8 cellular contexts compared by ENCODE assay signal in genomic region chr6:158654960-158655485, GRCh38. TPM values are rescaled to one million over a fixed set of nuclear protein-coding genes. Genes with fewer than 3 reads are reported as not detected.
DNase-seq lines count a peak whose midpoint lies in the region; ATAC-seq and TF ChIP-seq lines count a peak whose summit lies in the region.

No MANE protein-coding gene starts in this region.

- RAD21 ChIA-PET in HCT116 (lab: Charles Lee; ENCODE audit: low non-redundant PET in 1 of 2, low total read pairs in 2 of 2, uncharacterized antibody in 2 of 2, unreplicated experiment in 2 of 2): no interaction called here

- H3K27me3 ChIP-seq in HCT116 (ENCODE audit: insufficient read depth, low read length): no peaks in the 10 kb centered on the region
- H3K27me3 ChIP-seq in rectal smooth muscle tissue (ENCODE audit: control insufficient read depth, insufficient read depth, low read length): no peaks in the 10 kb centered on the region

- no peaks in the 10 kb centered on the region for H3K79me2 ChIP-seq in HCT116 (ENCODE audit: insufficient read depth, low read length)

- ATAC-seq in HCT116: no peak
- no peak for ATAC-seq in sciatic nerve
- ATAC-seq in HG03354 (IDR thresholded peaks at IDR 0.05; ENCODE audit: poor library complexity, severe bottlenecking, unreplicated experiment): no peak

- H3K4me1 ChIP-seq in HCT116 (ENCODE audit: control insufficient read depth in 1 of 2, insufficient read depth in 2 of 2, low read length in 2 of 2) (peaks cover 45 to 56% of the 10 kb centered on the region in 2 experiments), rectal smooth muscle tissue (ENCODE audit: control insufficient read depth, insufficient read depth, low read length) (peaks cover 13% of the 10 kb centered on the region)

- BruUV-seq in HCT116 (replicated peaks; lab: Mats Ljungman, UMichigan): no TSS peak

- TF ChIP-seq RAD21 in HCT116 (IDR thresholded peaks at IDR 0.05; ENCODE audit: low read depth): no peak

- H3K27ac ChIP-seq in HCT116 (ENCODE audit: low read depth, low read length): 0 out of 2 replicates have a peak overlapping the region, but pooled peaks have one; percentile 44
- no peak overlapping the region for H3K27ac ChIP-seq in SK-N-MC
- H3K27ac ChIP-seq in rectal smooth muscle tissue (ENCODE audit: low read depth, low read length): peak overlapping the region; percentile 84

- H3K9me3 ChIP-seq in HCT116 (ENCODE audit: control insufficient read depth in 1 of 2, insufficient read depth in 1 of 2, low read depth in 1 of 2, low read length in 2 of 2): no peaks in the 10 kb centered on the region
- no peaks in the 10 kb centered on the region for H3K9me3 ChIP-seq in SK-N-MC (ENCODE audit: low read depth, low read length)

- no peak overlapping the region for H2AFZ ChIP-seq in HCT116 (ENCODE audit: low read depth, low read length, poor library complexity, severe bottlenecking)

- no peak overlapping the region for H3K4me3 ChIP-seq in HCT116 (replicated peaks in 1 of 2; ENCODE audit: low read depth in 1 of 2, low read length in 2 of 2)
- 0 out of 2 replicates have a peak overlapping the region, but pooled peaks have one; percentile 19 for H3K4me3 ChIP-seq in SK-N-MC
- no peak overlapping the region for H3K4me3 ChIP-seq in rectal smooth muscle tissue (ENCODE audit: low read length)

- no peaks in the 10 kb centered on the region for H4K20me1 ChIP-seq in HCT116 (ENCODE audit: insufficient read depth)

- H3K9ac ChIP-seq in HCT116 (ENCODE audit: low read length) (peak overlapping the region; percentile 35), SK-N-MC (ENCODE audit: insufficient read length) (no peak overlapping the region), rectal smooth muscle tissue (ENCODE audit: low read length) (no peak overlapping the region)

- intact Hi-C loops in HCT116 (cut with micrococcal nuclease) (no loop called here), sciatic nerve (cut with DNase I) (no loop called here)

- no peak for TF ChIP-seq POLR2A in HCT116 (IDR thresholded peaks at IDR 0.05; ENCODE audit: borderline replicate concordance, extremely low read depth, insufficient read depth, insufficient read length)

- DNase-seq in HCT116 (ENCODE audit: low read depth, low spot score): no peak
- DNase-seq in SK-N-MC (ENCODE audit: low read depth, low spot score): no peak
- DNase-seq in fibroblast of peridontal ligament (ENCODE audit: extremely low read depth): peak; percentile 23
- no peak for DNase-seq in sciatic nerve (ENCODE audit: low spot score)
- DNase-seq in T-helper 9 cell: no peak
- DNase-seq in NCI-H2107 (lab: John Stamatoyannopoulos, UW): no peak

- no peaks in the 10 kb centered on the region for H3K9me2 ChIP-seq in HCT116 (ENCODE audit: insufficient read depth)

- CTCF ChIA-PET in HCT116 (lab: Charles Lee): no interaction called here

- POLR2A ChIA-PET in HCT116 (lab: Charles Lee): no interaction called here

- TF ChIP-seq CTCF in HCT116 (IDR thresholded peaks at IDR 0.05 in 2 of 3, conservative IDR thresholded peaks at IDR 0.05 in 1 of 3; ENCODE audit: borderline replicate concordance in 1 of 3, insufficient read depth in 1 of 3, low read depth in 2 of 3, low read length in 2 of 3): no peak

- peak overlapping the region; percentile 49 for H3K4me2 ChIP-seq in HCT116 (ENCODE audit: low read length)

- H3K36me3 ChIP-seq in HCT116 (ENCODE audit: control insufficient read depth in 1 of 2, insufficient read depth in 2 of 2, low read length in 2 of 2) (no peaks in the 10 kb centered on the region), SK-N-MC (ENCODE audit: insufficient read depth, low read length) (no peaks in the 10 kb centered on the region), rectal smooth muscle tissue (ENCODE audit: control insufficient read depth, insufficient read depth, low read length) (no peaks in the 10 kb centered on the region)

TF ChIP-seq in HCT116, 20 proteins besides CTCF, POLR2A, EP300 and RAD21:
- TF ChIP-seq ZNF274 (IDR thresholded peaks at IDR 0.05; ENCODE audit: low read depth, low read length) (no peak), SIN3A (IDR thresholded peaks at IDR 0.05; ENCODE audit: low read depth) (no peak), CEBPB (IDR thresholded peaks at IDR 0.05; ENCODE audit: low read depth) (peak; percentile 50; the same call in 1 of the 2 replicates)
TF ChIP-seq in HCT116: peak in this region for 1.

RNA-seq across cellular contexts. Expression of gene SYTL3, which starts 5.2 kb away (rescaled TPM):
- total RNA-seq in HCT116 (2021; ENCODE audit: unreplicated experiment): 55.3 TPM
- polyA plus RNA-seq in HCT116 (2012): 59.3 and 71.8 TPM in 2 replicates
- 2.5 TPM for total RNA-seq in sciatic nerve

RNA-seq across cellular contexts. Expression of gene DYNLT1, which starts 10.5 kb away (rescaled TPM):
- total RNA-seq in HCT116 (2021; ENCODE audit: unreplicated experiment): 239 TPM
- polyA plus RNA-seq in HCT116 (2012): 261 and 300 TPM in 2 replicates
- total RNA-seq in sciatic nerve: 58.6 TPM

Comparison
In these comparisons a context has a peak if more than half of its experiments do, and no peak if none do; other contexts are left out.
1. RNA of gene SYTL3, which starts 5.2 kb away (total RNA-seq): 55.3 TPM in HCT116 (single experiment); 2.5 TPM in sciatic nerve (single experiment); every median in the first group is over 10 times any median in the second.